ENCODE assay signal across 21 cellular contexts in genomic region chr13:18978447-18978846, GRCh38.
DNase-seq lines count a peak whose midpoint lies in the region; ATAC-seq and TF ChIP-seq lines count a peak whose summit lies in the region.
"Had no signal": no experiment of that assay in that cellular context is flagged by ENCODE, and none has a peak within 500 bp of the region (broad histone marks: within the 10 kb centered on the region; RNA-seq: fewer than 3 reads in every experiment).

No MANE protein-coding gene starts in this region.

- TF ChIP-seq EP300 in ovary (IDR thresholded peaks at IDR 0.05), result no peak

- in situ Hi-C loops in HAP-1 (cut with MboI; ENCODE audit: low sequenced_read_pairs), result no loop called here

- H3K4me3 ChIP-seq in heart left ventricle (no peak overlapping the region), right atrium auricular region (no peak overlapping the region), body of pancreas (no peak overlapping the region), HAP-1 (no peak overlapping the region), ovary (no peak overlapping the region)

- H3K9me3 ChIP-seq in heart left ventricle, result peaks cover 0 to 7% (median 0%) of the 10 kb centered on the region in 12 donors
- H3K9me3 ChIP-seq in right atrium auricular region, result peaks cover 0 to 1% of the 10 kb centered on the region in 2 donors
- no peaks in the 10 kb centered on the region for H3K9me3 ChIP-seq in body of pancreas
- peaks cover under 1% of the 10 kb centered on the region for H3K9me3 ChIP-seq in HAP-1
- H3K9me3 ChIP-seq in ovary, result no peaks in the 10 kb centered on the region

- intact Hi-C loops in heart left ventricle (cut with DNase I) (no loop called here), body of pancreas (cut with DNase I) (no loop called here), ovary (cut with DNase I) (no loop called here)

- no peak for TF ChIP-seq CTCF in heart left ventricle (IDR thresholded peaks at IDR 0.05)
- TF ChIP-seq CTCF in right atrium auricular region (IDR thresholded peaks at IDR 0.05), result no peak
- no peak for TF ChIP-seq CTCF in body of pancreas (IDR thresholded peaks at IDR 0.05)
- no peak for TF ChIP-seq CTCF in omental fat pad (IDR thresholded peaks at IDR 0.05)
- no peak for TF ChIP-seq CTCF in ovary (IDR thresholded peaks at IDR 0.05)

- TF ChIP-seq POLR2A in heart left ventricle (IDR thresholded peaks at IDR 0.05) (no peak), body of pancreas (IDR thresholded peaks at IDR 0.05) (no peak), ovary (IDR thresholded peaks at IDR 0.05) (no peak)

- peaks cover 0 to 10% (median 0%) of the 10 kb centered on the region in 9 donors for H3K27me3 ChIP-seq in heart left ventricle
- H3K27me3 ChIP-seq in right atrium auricular region, result no peaks in the 10 kb centered on the region
- H3K27me3 ChIP-seq in body of pancreas, result no peaks in the 10 kb centered on the region
- H3K27me3 ChIP-seq in HAP-1 (ENCODE audit: low read depth), result no peaks in the 10 kb centered on the region
- H3K27me3 ChIP-seq in ovary, result no peaks in the 10 kb centered on the region

- H3K4me1 ChIP-seq in heart left ventricle, result no peaks in the 10 kb centered on the region
- H3K4me1 ChIP-seq in right atrium auricular region, result no peaks in the 10 kb centered on the region
- peaks cover 8% of the 10 kb centered on the region for H3K4me1 ChIP-seq in body of pancreas
- H3K4me1 ChIP-seq in HAP-1, result no peaks in the 10 kb centered on the region
- H3K4me1 ChIP-seq in ovary (ENCODE audit: insufficient read depth), result no peaks in the 10 kb centered on the region

- H3K27ac ChIP-seq in heart left ventricle, result no peak overlapping the region
- H3K27ac ChIP-seq in right atrium auricular region, result no peak overlapping the region
- no peak overlapping the region for H3K27ac ChIP-seq in body of pancreas
- H3K27ac ChIP-seq in ovary, result no peak overlapping the region
- H3K27ac ChIP-seq: C4-2B had no signal

- ATAC-seq in heart left ventricle (peak; percentile 29 to 86 (median 72)), body of pancreas (peak; percentile 58), omental fat pad (ENCODE audit: low FRiP score) (peak; percentile 87)

- 78 to 98% (median 85%) methylated on average over 1 of the region's 1 CpG for WGBS in heart left ventricle, 4 donors
- WGBS in body of pancreas, 2 donors, result 48 to 50% methylated on average over 1 of the region's 1 CpG
- 86 to 96% (median 95%) methylated on average over 1 of the region's 1 CpG for WGBS in ovary, 3 donors

- H3K36me3 ChIP-seq in heart left ventricle (no peaks in the 10 kb centered on the region), right atrium auricular region (no peaks in the 10 kb centered on the region), body of pancreas (replicated peaks in 1 of 2; ENCODE audit: insufficient read depth in 1 of 2, low read depth in 2 of 2) (no peaks in the 10 kb centered on the region), HAP-1 (replicated peaks) (no peaks in the 10 kb centered on the region), ovary (no peaks in the 10 kb centered on the region)

- DNase-seq in heart left ventricle, result peak in 2 of 5 donors; percentile 46 to 48
- no peak for DNase-seq in right atrium auricular region (ENCODE audit: low spot score)
- peak; percentile 56 to 75 (median 60) for DNase-seq in body of pancreas
- no peak for DNase-seq in omental fat pad (ENCODE audit: low spot score)
- DNase-seq in ureter (ENCODE audit: low spot score), result peak; percentile 62
- no peak for DNase-seq in HAP-1 (ENCODE audit: low spot score in 2 of 2)
- DNase-seq in ovary, result no peak
- no peak for DNase-seq in NK-92 treated with Interleukin-12 subunit alpha and Interleukin-12 subunit beta, amount 100 ng/mL, for 24 hours (lab: John Stamatoyannopoulos, UW)
- DNase-seq: ACHN, AML-193, COR-L47, GF-D8, HCEC 1CT, Kasumi-1, MM.1S, NCI-H1092 treated with DMSO at 0.1 percent for 48 hours, NCI-H146, NCI-H2029 treated with DMSO at 0.1 percent for 48 hours, NCI-H2171 treated with DMSO at 0.1 percent for 48 hours, NCI-H446 treated with DMSO at 0.1 percent for 48 hours had no signal

Comparison
In these comparisons a context has a peak if more than half of its experiments do, and no peak if none do; other contexts are left out.
1. DNase-seq: peak in body of pancreas (4 of 4) and ureter (single experiment); none in right atrium auricular region (single experiment), omental fat pad (single experiment), HAP-1 (0 of 2), ovary (0 of 5) and NK-92 treated with Interleukin-12 subunit alpha and Interleukin-12 subunit beta, amount 100 ng/mL, for 24 hours (single experiment).
2. Peak in every context shown above with its lines, with median percentiles within 50 percentile points of each other: ATAC-seq.